26 cellular contexts compared by ENCODE assay signal in genomic region chr5:93174930-93175329, GRCh38.
DNase-seq lines count a peak whose midpoint lies in the region; ATAC-seq, FAIRE-seq and TF ChIP-seq lines count a peak whose summit lies in the region.
"Had no signal": no experiment of that assay in that cellular context is flagged by ENCODE, and none has a peak within 500 bp of the region (broad histone marks: within the 10 kb centered on the region; RNA-seq: fewer than 3 reads in every experiment).

No MANE protein-coding gene starts in this region.

- no peak overlapping the region for H3K4me2 ChIP-seq in PC-3 (ENCODE audit: low read length)
- no peak overlapping the region for H3K4me2 ChIP-seq in GM23338
- H3K4me2 ChIP-seq: BLaER1 had no signal

- no peak overlapping the region for H3K27ac Mint-ChIP-seq in GM23338
- H3K27ac Mint-ChIP-seq: CD14-positive monocyte; CD4-positive, alpha-beta memory T cell; CD4-positive, CD25-positive, alpha-beta regulatory T cell; CD8-positive, alpha-beta memory T cell had no signal

- intact Hi-C loops in PC-3 (cut with micrococcal nuclease): no loop called here
- intact Hi-C loops in pancreas (cut with DNase I): no loop called here

- H3F3A ChIP-seq in PC-3 (ENCODE audit: low read length, unreplicated experiment) (no peaks in the 10 kb centered on the region), GM23338 (replicated peaks; ENCODE audit: low read depth) (no peaks in the 10 kb centered on the region)

- H3K9me3 Mint-ChIP-seq in GM23338: peaks cover 28% of the 10 kb centered on the region

- TF ChIP-seq CTCF in HEK293 (tag by site-specific recombination; IDR thresholded peaks at IDR 0.05) (no peak), PC-3 (conservative IDR thresholded peaks at IDR 0.05; ENCODE audit: low read depth, low read length) (no peak), GM23338 (conservative IDR thresholded peaks at IDR 0.05; ENCODE audit: low read depth in 2 of 2) (no peak), pancreas (IDR thresholded peaks at IDR 0.05) (no peak)

- H3K27ac ChIP-seq in HEK293 (ENCODE audit: extremely low read depth, low read depth, low read length): no peak overlapping the region
- H3K27ac ChIP-seq in PC-3 (ENCODE audit: low read length): no peak overlapping the region
- no peak overlapping the region for H3K27ac ChIP-seq in GM23338 (ENCODE audit: low read depth)
- no peak overlapping the region for H3K27ac ChIP-seq in pancreas
- H3K27ac ChIP-seq: BLaER1 had no signal

- FAIRE-seq in pancreas (lab: Jason Lieb, UNC): no peak
- FAIRE-seq: A204.1, G401.6, GM12891, GM19239 had no signal

- H4K20me1 ChIP-seq in PC-3 (ENCODE audit: low read length) (no peaks in the 10 kb centered on the region), GM23338 (replicated peaks; ENCODE audit: insufficient read depth) (no peaks in the 10 kb centered on the region)
- H4K20me1 ChIP-seq: BLaER1 had no signal

- H3K36me3 ChIP-seq in HEK293 (ENCODE audit: control insufficient read depth in 2 of 2, insufficient read depth in 1 of 2, low read length in 2 of 2): no peaks in the 10 kb centered on the region
- no peaks in the 10 kb centered on the region for H3K36me3 ChIP-seq in PC-3 (ENCODE audit: low read depth, low read length)
- peaks cover 5% of the 10 kb centered on the region; the same call in 1 of the 2 replicates for H3K36me3 ChIP-seq in GM23338 (ENCODE audit: insufficient read depth)
- H3K36me3 ChIP-seq in pancreas: no peaks in the 10 kb centered on the region
- H3K36me3 ChIP-seq: BE2C, BLaER1 had no signal

- H3K36me3 Mint-ChIP-seq in GM23338 (ENCODE audit: low read depth): peaks cover 15% of the 10 kb centered on the region; the same call in 2 of the 3 replicates
- H3K36me3 Mint-ChIP-seq: CD14-positive monocyte; CD4-positive, alpha-beta memory T cell; CD4-positive, CD25-positive, alpha-beta regulatory T cell; CD8-positive, alpha-beta memory T cell had no signal

- WGBS in pancreas, 2 donors: 47 to 57% methylated on average over 1 of the region's 1 CpG

- H3K27me3 Mint-ChIP-seq in GM23338 (ENCODE audit: insufficient read depth, low read depth, poor library complexity): no peaks in the 10 kb centered on the region
- H3K27me3 Mint-ChIP-seq: CD4-positive, alpha-beta memory T cell; CD4-positive, CD25-positive, alpha-beta regulatory T cell; CD8-positive, alpha-beta memory T cell had no signal

- DNase-seq in PC-3 (no peak), NCI-H345 treated with DMSO at 0.1 percent for 48 hours (lab: John Stamatoyannopoulos, UW; ENCODE audit: unreplicated experiment) (no peak), GM23338 (ENCODE audit: low spot score) (no peak), pancreas (no peak)
- DNase-seq: 8988T; ACHN; BE2C; C1 segment of cervical spinal cord; CD4-positive, alpha-beta memory T cell; CD4-positive, CD25-positive, alpha-beta regulatory T cell; CD8-positive, alpha-beta memory T cell; COR-L47; DMS 273 treated with DMSO at 0.1 percent for 48 hours; DMS153; DMS53; DMS79; DND-41; EL; GF-D8 had no signal

- no peaks in the 10 kb centered on the region for H3K27me3 ChIP-seq in PC-3 (ENCODE audit: low read length)
- H3K27me3 ChIP-seq in GM23338 (ENCODE audit: insufficient read depth): no peaks in the 10 kb centered on the region
- H3K27me3 ChIP-seq in pancreas: no peaks in the 10 kb centered on the region
- H3K27me3 ChIP-seq: BE2C, BLaER1 had no signal

- POLR2A ChIA-PET in HEK293 (lab: Yijun Ruan, JAX) (no interaction called here), PC-3 (lab: Charles Lee; ENCODE audit: unreplicated experiment) (no interaction called here)

- no peak overlapping the region for H3K4me3 Mint-ChIP-seq in GM23338
- H3K4me3 Mint-ChIP-seq: CD14-positive monocyte; CD4-positive, alpha-beta memory T cell; CD4-positive, CD25-positive, alpha-beta regulatory T cell; CD8-positive, alpha-beta memory T cell had no signal

- no peaks in the 10 kb centered on the region for H3K4me1 ChIP-seq in HEK293 (ENCODE audit: control insufficient read depth, insufficient read depth, low read length)
- H3K4me1 ChIP-seq in PC-3 (ENCODE audit: insufficient read depth, low read length): no peaks in the 10 kb centered on the region
- H3K4me1 ChIP-seq in GM23338 (ENCODE audit: insufficient read depth): no peaks in the 10 kb centered on the region
- no peaks in the 10 kb centered on the region for H3K4me1 ChIP-seq in pancreas
- H3K4me1 ChIP-seq: BE2C had no signal

- H3K4me1 Mint-ChIP-seq in GM23338: no peaks in the 10 kb centered on the region
- H3K4me1 Mint-ChIP-seq: CD14-positive monocyte; CD4-positive, alpha-beta memory T cell; CD4-positive, CD25-positive, alpha-beta regulatory T cell; CD8-positive, alpha-beta memory T cell had no signal

- no TSS peak for BruUV-seq in PC-3 (replicated peaks; lab: Mats Ljungman, UMichigan)

- H3K4me3 ChIP-seq in HEK293 (ENCODE audit: low read depth, low read length) (no peak overlapping the region), PC-3 (ENCODE audit: low read length) (no peak overlapping the region), GM23338 (no peak overlapping the region), pancreas (no peak overlapping the region)
- H3K4me3 ChIP-seq: BLaER1 had no signal

- no peak overlapping the region for H2AFZ ChIP-seq in PC-3 (ENCODE audit: low read length)
- H2AFZ ChIP-seq in GM23338: no peak overlapping the region

- CTCF ChIA-PET in HEK293 (lab: Yijun Ruan, JAX): no interaction called here
- CTCF ChIA-PET in PC-3 (lab: Charles Lee): no interaction called here

- ATAC-seq in PC-3 (peak; percentile 56), GM23338 (no peak), pancreas (no peak)

- H3K9me3 ChIP-seq in HEK293 (ENCODE audit: control insufficient read depth, insufficient read depth, low read depth, low read length): no peaks in the 10 kb centered on the region
- no peaks in the 10 kb centered on the region for H3K9me3 ChIP-seq in PC-3 (ENCODE audit: low read length)
- no peaks in the 10 kb centered on the region for H3K9me3 ChIP-seq in pancreas

- no peak overlapping the region for H3K9ac ChIP-seq in PC-3 (ENCODE audit: low read length)
- H3K9ac ChIP-seq: BLaER1 had no signal

- H3K9me2 ChIP-seq in PC-3 (replicated peaks; ENCODE audit: low read length): no peaks in the 10 kb centered on the region
- 0 out of 2 replicates have a peak, but pooled peaks cover 8% of the 10 kb centered on the region for H3K9me2 ChIP-seq in GM23338 (ENCODE audit: insufficient read depth)

- H3K79me2 ChIP-seq in PC-3 (ENCODE audit: low read length) (no peaks in the 10 kb centered on the region), GM23338 (replicated peaks; ENCODE audit: insufficient read depth) (no peaks in the 10 kb centered on the region)

TF ChIP-seq in HEK293, 187 proteins besides CTCF, POLR2A, EP300 and RAD21:
- TF ChIP-seq ATF2 (tag by site-specific recombination; IDR thresholded peaks at IDR 0.05; ENCODE audit: low read depth) (no peak), ZNF677 (tag by site-specific recombination; IDR thresholded peaks at IDR 0.05) (peak; percentile 48; the same call in 1 of the 2 replicates)

TF ChIP-seq in GM23338, 12 proteins besides CTCF, POLR2A, EP300 and RAD21 (continues in another document):
- TF ChIP-seq POLR2AphosphoS5 (IDR thresholded peaks at IDR 0.05; ENCODE audit: low read depth): no peak
- TF ChIP-seq CREB1 (CRISPR knock-in tag; IDR thresholded peaks at IDR 0.05; ENCODE audit: low read depth): no peak
- no peak for TF ChIP-seq JUNB (IDR thresholded peaks at IDR 0.05; ENCODE audit: unreplicated experiment)
- TF ChIP-seq EZH2 (IDR thresholded peaks at IDR 0.05; ENCODE audit: low read depth, unreplicated experiment): no peak
- no peak for TF ChIP-seq EZH2phosphoT487 (IDR thresholded peaks at IDR 0.05; ENCODE audit: unreplicated experiment)
- TF ChIP-seq STAT1 (IDR thresholded peaks at IDR 0.05; ENCODE audit: unreplicated experiment): no peak
